14 cellular contexts compared by ENCODE assay signal in genomic region chr6:162119349-162119748, GRCh38.
A peak's percentile ranks its signal among the peaks of the same experiment; 100 is the strongest.
DNase-seq lines count a peak whose midpoint lies in the region; ATAC-seq, FAIRE-seq and TF ChIP-seq lines count a peak whose summit lies in the region.
"Had no signal": no experiment of that assay in that cellular context is flagged by ENCODE, and none has a peak within 500 bp of the region (broad histone marks: within the 10 kb centered on the region; RNA-seq: fewer than 3 reads in every experiment).

No MANE protein-coding gene starts in this region.

- H3K4me3 Mint-ChIP-seq in stimulated activated naive CD8-positive, alpha-beta T cell treated with anti-CD3 and anti-CD28 coated beads, Interleukin-15, amount 100 ng/mL, for 72 hours = no peak overlapping the region
- H3K4me3 Mint-ChIP-seq in effector memory CD8-positive, alpha-beta T cell = no peak overlapping the region
- H3K4me3 Mint-ChIP-seq: neural crest cell had no signal

- TF ChIP-seq CTCF in epithelial cell of proximal tubule (conservative IDR thresholded peaks at IDR 0.05; ENCODE audit: low read depth, low read length) (peak; percentile 33), lung (IDR thresholded peaks at IDR 0.05; ENCODE audit: control extremely low read depth, extremely low read depth) (no peak), GM13976 (IDR thresholded peaks at IDR 0.05; ENCODE audit: borderline replicate concordance, control extremely low read depth, extremely low read depth, insufficient read depth, missing control alignments) (no peak)

- in situ Hi-C loops in GM13976 (cut with MboI; ENCODE audit: low sequenced_read_pairs, unreplicated experiment) = no loop called here

- H3K36me3 Mint-ChIP-seq in effector memory CD8-positive, alpha-beta T cell (ENCODE audit: insufficient read depth) = no peaks in the 10 kb centered on the region

- H3K4me3 ChIP-seq in epithelial cell of proximal tubule (ENCODE audit: low read depth, low read length) (no peak overlapping the region), lung (no peak overlapping the region)
- H3K4me3 ChIP-seq: body of pancreas had no signal

- H3K9me3 ChIP-seq in lung (ENCODE audit: control insufficient read depth in 2 of 2, insufficient read depth in 1 of 2, low read length in 1 of 2) = no peaks in the 10 kb centered on the region
- H3K9me3 ChIP-seq: body of pancreas had no signal

- peaks cover 9% of the 10 kb centered on the region for H3K4me1 Mint-ChIP-seq in stimulated activated naive CD8-positive, alpha-beta T cell treated with anti-CD3 and anti-CD28 coated beads, Interleukin-15, amount 100 ng/mL, for 72 hours
- no peaks in the 10 kb centered on the region for H3K4me1 Mint-ChIP-seq in effector memory CD8-positive, alpha-beta T cell (ENCODE audit: low read depth in 2 of 2)

- H3K27me3 ChIP-seq in lung (ENCODE audit: control insufficient read depth, insufficient read depth) = no peaks in the 10 kb centered on the region
- H3K27me3 ChIP-seq: body of pancreas had no signal

- no peaks in the 10 kb centered on the region for H3K27me3 Mint-ChIP-seq in stimulated activated naive CD8-positive, alpha-beta T cell treated with anti-CD3 and anti-CD28 coated beads, Interleukin-15, amount 100 ng/mL, for 72 hours
- no peaks in the 10 kb centered on the region for H3K27me3 Mint-ChIP-seq in effector memory CD8-positive, alpha-beta T cell

- H3K9me3 Mint-ChIP-seq in stimulated activated naive CD8-positive, alpha-beta T cell treated with anti-CD3 and anti-CD28 coated beads, Interleukin-15, amount 100 ng/mL, for 72 hours = peaks cover under 1 to 6% of the 10 kb centered on the region in 2 donors
- peaks cover 0 to 12% of the 10 kb centered on the region in 2 donors for H3K9me3 Mint-ChIP-seq in effector memory CD8-positive, alpha-beta T cell
- H3K9me3 Mint-ChIP-seq: neural crest cell had no signal

- H3K27ac ChIP-seq in lung (ENCODE audit: low read depth in 1 of 2, low read length in 1 of 2) = no peak overlapping the region
- H3K27ac ChIP-seq: body of pancreas had no signal

- FAIRE-seq in H54 (lab: Jason Lieb, UNC) = no peak
- FAIRE-seq: frontal cortex had no signal

- no peak for ATAC-seq in stimulated activated naive CD8-positive, alpha-beta T cell treated with anti-CD3 and anti-CD28 coated beads, Interleukin-15, amount 100 ng/mL, for 72 hours
- ATAC-seq in stimulated activated naive CD8-positive, alpha-beta T cell treated with anti-CD3 and anti-CD28 coated beads, Interleukin-15, Interleukin-2, amounts not matched to agents 100 U/mL and 50 U/mL, for 24 hours = no peak
- ATAC-seq in lung (ENCODE audit: insufficient read depth, low FRiP score) = peak; percentile 66
- no peak for ATAC-seq in HG02938 (IDR thresholded peaks at IDR 0.05; ENCODE audit: unreplicated experiment)
- ATAC-seq in effector memory CD8-positive, alpha-beta T cell (replicated peaks) = no peak
- ATAC-seq: body of pancreas had no signal

- peaks cover 0 to 4% of the 10 kb centered on the region in 2 donors for H3K4me1 ChIP-seq in lung (ENCODE audit: control insufficient read depth in 2 of 2, insufficient read depth in 2 of 2, low read length in 2 of 2)
- H3K4me1 ChIP-seq: body of pancreas had no signal

- no peak for DNase-seq in stimulated activated naive CD8-positive, alpha-beta T cell treated with anti-CD3 and anti-CD28 coated beads, Interleukin-15, amount 100 ng/mL, for 72 hours
- no peak for DNase-seq in stimulated activated naive CD8-positive, alpha-beta T cell treated with anti-CD3 and anti-CD28 coated beads, Interleukin-15, Interleukin-2, amounts not matched to agents 100 U/mL and 50 U/mL, for 24 hours
- DNase-seq in epithelial cell of proximal tubule (ENCODE audit: low read depth) (no peak), lung (ENCODE audit: low spot score) (no peak), GM13976 (ENCODE audit: low spot score) (no peak), H54 (ENCODE audit: insufficient read length, low spot score) (no peak)
- DNase-seq in effector memory CD8-positive, alpha-beta T cell = no peak
- DNase-seq: ACHN, NCI-H446, SW 1271 had no signal

- 20 to 48% methylated on average over 4 of the region's 4 CpGs for WGBS in lung, 2 donors

- peak overlapping the region; percentile 56 to 81 for H3K27ac Mint-ChIP-seq in stimulated activated naive CD8-positive, alpha-beta T cell treated with anti-CD3 and anti-CD28 coated beads, Interleukin-15, amount 100 ng/mL, for 72 hours
- no peak overlapping the region for H3K27ac Mint-ChIP-seq in effector memory CD8-positive, alpha-beta T cell

- H3K36me3 ChIP-seq in lung (ENCODE audit: control insufficient read depth in 2 of 2, insufficient read depth in 2 of 2, low read length in 2 of 2) = no peaks in the 10 kb centered on the region

- TF ChIP-seq POLR2A in H54 (IDR thresholded peaks at IDR 0.05; ENCODE audit: low read depth, low read length) = no peak

Comparison
In these comparisons a context has a peak if more than half of its experiments do, and no peak if none do; other contexts are left out.
1. H3K27ac Mint-ChIP-seq: peak in stimulated activated naive CD8-positive, alpha-beta T cell treated with anti-CD3 and anti-CD28 coated beads, Interleukin-15, amount 100 ng/mL, for 72 hours (2 of 2); none in effector memory CD8-positive, alpha-beta T cell (0 of 2).